ENCODE assay signal across 12 cellular contexts in genomic region chr18:76610933-76611749, GRCh38.
DNase-seq lines count a peak whose midpoint lies in the region; ATAC-seq and TF ChIP-seq lines count a peak whose summit lies in the region.
"Had no signal": no experiment of that assay in that cellular context is flagged by ENCODE, and none has a peak within 500 bp of the region (broad histone marks: within the 10 kb centered on the region; RNA-seq: fewer than 3 reads in every experiment).

No MANE protein-coding gene starts in this region.

- H3K9me3 ChIP-seq in esophagus squamous epithelium: no peaks in the 10 kb centered on the region
- no peaks in the 10 kb centered on the region for H3K9me3 ChIP-seq in parathyroid adenoma (ENCODE audit: control insufficient read depth, low read length)
- H3K9me3 ChIP-seq in sigmoid colon: no peaks in the 10 kb centered on the region
- H3K9me3 ChIP-seq in BE2C: no peaks in the 10 kb centered on the region

- no peak overlapping the region for H3K27ac ChIP-seq in esophagus squamous epithelium
- H3K27ac ChIP-seq in parathyroid adenoma: no peak overlapping the region
- no peak overlapping the region for H3K27ac ChIP-seq in sigmoid colon

- TF ChIP-seq CTCF in BJ (IDR thresholded peaks at IDR 0.05; ENCODE audit: insufficient read depth, low read depth, low read length): no peak
- TF ChIP-seq CTCF in esophagus squamous epithelium (IDR thresholded peaks at IDR 0.05): no peak
- no peak for TF ChIP-seq CTCF in parathyroid adenoma (IDR thresholded peaks at IDR 0.05)
- no peak for TF ChIP-seq CTCF in sigmoid colon (IDR thresholded peaks at IDR 0.05)
- no peak for TF ChIP-seq CTCF in BE2C (IDR thresholded peaks at IDR 0.05; ENCODE audit: low read depth, low read length)

- no peak overlapping the region for H2AFZ ChIP-seq in parathyroid adenoma

- CTCF ChIA-PET in BJ (lab: Yijun Ruan, JAX): interaction anchor here (0.7 to 1.3 kb wide), 4 partner anchors 8 to 38 kb away, joined by 3 to 4 read pairs (median 3); no protein-coding TSS in a partner anchor

- H3K27me3 ChIP-seq in BJ (ENCODE audit: control insufficient read depth, insufficient read depth, low read length) (no peaks in the 10 kb centered on the region), esophagus squamous epithelium (no peaks in the 10 kb centered on the region), parathyroid adenoma (ENCODE audit: control insufficient read depth, insufficient read depth, low read length) (no peaks in the 10 kb centered on the region), sigmoid colon (no peaks in the 10 kb centered on the region), BE2C (no peaks in the 10 kb centered on the region)

- no peaks in the 10 kb centered on the region for H3K36me3 ChIP-seq in BJ (ENCODE audit: control insufficient read depth, insufficient read depth, low read length)
- H3K36me3 ChIP-seq in esophagus squamous epithelium: no peaks in the 10 kb centered on the region
- H3K36me3 ChIP-seq in parathyroid adenoma (ENCODE audit: control insufficient read depth, insufficient read depth, low read length): no peaks in the 10 kb centered on the region
- no peaks in the 10 kb centered on the region for H3K36me3 ChIP-seq in sigmoid colon
- H3K36me3 ChIP-seq in BE2C: no peaks in the 10 kb centered on the region

- 29 to 47% methylated on average over 13 to 30 of the region's 32 CpGs for WGBS in esophagus squamous epithelium, 2 donors
- WGBS in sigmoid colon, 2 donors: 76 to 82% methylated on average over 32 of the region's 32 CpGs

- TF ChIP-seq EP300 in sigmoid colon (IDR thresholded peaks at IDR 0.05): no peak

- peak overlapping the region; percentile 1 for H3K4me2 ChIP-seq in parathyroid adenoma (ENCODE audit: low read length)

- H3K9ac ChIP-seq in parathyroid adenoma: no peak overlapping the region

- DNase-seq in BJ (ENCODE audit: low read depth) (no peak), esophagus squamous epithelium (lab: John Stamatoyannopoulos, UW) (no peak), Kasumi-1 (lab: John Stamatoyannopoulos, UW) (no peak), sigmoid colon (no peak), BE2C (no peak)
- DNase-seq: CD4-positive, alpha-beta T cell; NCI-H1417 treated with DMSO at 0.1 percent for 48 hours; T-helper 17 cell had no signal

- TF ChIP-seq POLR2A in esophagus squamous epithelium (IDR thresholded peaks at IDR 0.05) (no peak), sigmoid colon (IDR thresholded peaks at IDR 0.05) (no peak)

- H3K79me2 ChIP-seq in parathyroid adenoma: no peaks in the 10 kb centered on the region

- H3K4me3 ChIP-seq in BJ (ENCODE audit: low read depth, low read length): peak overlapping the region; percentile 21
- H3K4me3 ChIP-seq in esophagus squamous epithelium: peak overlapping the region in 3 of 4 donors; percentile 19 to 52 (median 19)
- H3K4me3 ChIP-seq in parathyroid adenoma (ENCODE audit: low read depth, low read length): no peak overlapping the region
- H3K4me3 ChIP-seq in sigmoid colon: no peak overlapping the region
- H3K4me3 ChIP-seq in BE2C (ENCODE audit: low read depth, low read length): no peak overlapping the region

- H3K4me1 ChIP-seq in esophagus squamous epithelium (peaks cover 0 to 11% (median 4%) of the 10 kb centered on the region in 3 donors), parathyroid adenoma (no peaks in the 10 kb centered on the region), sigmoid colon (no peaks in the 10 kb centered on the region), BE2C (no peaks in the 10 kb centered on the region)

- intact Hi-C loops in esophagus squamous epithelium (cut with DNase I) (no loop called here), sigmoid colon (cut with DNase I) (no loop called here)

- ATAC-seq in SK-N-SH treated with all-trans-retinoic acid at 6 μM for 48 hours: peak; percentile 46; the same call in 1 of the 3 replicates
- no peak for ATAC-seq in HG03378 (IDR thresholded peaks at IDR 0.05; ENCODE audit: unreplicated experiment)
- ATAC-seq: stimulated activated memory B cell treated with anti-CD40 and anti-IgM and Interleukin-4, amounts not matched to agents 10 μg/mL and 1 μg/mL and 100 μg/mL, for 72 hours; T-helper 17 cell had no signal

- POLR2A ChIA-PET in BJ (lab: Charles Lee): no interaction called here

TF ChIP-seq in SK-N-SH treated with all-trans-retinoic acid at 6 μM for 48 hours, 23 proteins besides CTCF, POLR2A, EP300 and RAD21:
- TF ChIP-seq ZNF565 (CRISPR knock-in tag; conservative IDR thresholded peaks at IDR 0.05; ENCODE audit: low read depth) (no peak), SNAI2 (CRISPR knock-in tag; IDR thresholded peaks at IDR 0.05) (no peak), BACH2 (CRISPR knock-in tag; IDR thresholded peaks at IDR 0.05; ENCODE audit: borderline replicate concordance) (no peak), OSR1 (CRISPR knock-in tag; IDR thresholded peaks at IDR 0.05) (no peak), CSRNP3 (CRISPR knock-in tag; IDR thresholded peaks at IDR 0.05) (no peak), GLIS3 (CRISPR knock-in tag; IDR thresholded peaks at IDR 0.05) (no peak), TCF4 (CRISPR knock-in tag; IDR thresholded peaks at IDR 0.05; ENCODE audit: borderline replicate concordance) (no peak), ZC3H10 (CRISPR knock-in tag; IDR thresholded peaks at IDR 0.05) (no peak), ZNF70 (CRISPR knock-in tag; IDR thresholded peaks at IDR 0.05) (no peak), RARB (CRISPR knock-in tag; IDR thresholded peaks at IDR 0.05) (no peak), ZFP3 (CRISPR knock-in tag; IDR thresholded peaks at IDR 0.05) (no peak), POU6F1 (CRISPR knock-in tag; IDR thresholded peaks at IDR 0.05; ENCODE audit: borderline replicate concordance, low read depth) (no peak)
TF ChIP-seq in SK-N-SH treated with all-trans-retinoic acid at 6 μM for 48 hours: peak in this region for 0.

Comparison
In these comparisons a context has a peak if more than half of its experiments do, and no peak if none do; other contexts are left out.
1. H3K4me3 ChIP-seq: peak in BJ (single experiment) and esophagus squamous epithelium (3 of 4); none in parathyroid adenoma (single experiment), sigmoid colon (0 of 4) and BE2C (single experiment).